ENCODE assay signal across 19 cellular contexts in genomic region chrX:10648608-10649007, GRCh38. TPM values are rescaled to one million over a fixed set of nuclear protein-coding genes. Genes with fewer than 3 reads are reported as not detected.
DNase-seq lines count a peak whose midpoint lies in the region; TF ChIP-seq lines count a peak whose summit lies in the region.
"Had no signal": no experiment of that assay in that cellular context is flagged by ENCODE, and none has a peak within 500 bp of the region (broad histone marks: within the 10 kb centered on the region; RNA-seq: fewer than 3 reads in every experiment).

No MANE protein-coding gene starts in this region.

- no peak overlapping the region for H3K4me2 ChIP-seq in mammary epithelial cell (ENCODE audit: insufficient read depth, low read depth, low read length)

- peak; percentile 19 for TF ChIP-seq EP300 in transverse colon (IDR thresholded peaks at IDR 0.05; ENCODE audit: low read depth)

- H3K4me3 Mint-ChIP-seq in MCF 10A (ENCODE audit: unreplicated experiment): no peak overlapping the region
- H3K4me3 Mint-ChIP-seq: activated B cell treated with CpG ODN at 0.5 μM for 24 hours; activated CD8-positive, alpha-beta memory T cell treated with anti-CD3 and anti-CD28 coated beads, Interleukin-2, amount 10 ng/mL, durations not matched to agents 7 days and 5 days; stimulated activated naive CD8-positive, alpha-beta T cell treated with anti-CD3 and anti-CD28 coated beads, Interleukin-15, amount 100 ng/mL, for 72 hours had no signal

- POLR2A ChIA-PET in MCF 10A (lab: Yijun Ruan, JAX): no interaction called here

- no peak overlapping the region for H3K27ac Mint-ChIP-seq in MCF 10A (ENCODE audit: low read depth, unreplicated experiment)
- H3K27ac Mint-ChIP-seq: activated B cell treated with CpG ODN at 0.5 μM for 24 hours; activated CD8-positive, alpha-beta memory T cell treated with anti-CD3 and anti-CD28 coated beads, Interleukin-2, amount 10 ng/mL, durations not matched to agents 7 days and 5 days; stimulated activated naive CD8-positive, alpha-beta T cell treated with anti-CD3 and anti-CD28 coated beads, Interleukin-15, amount 100 ng/mL, for 72 hours had no signal

- no peak overlapping the region for H2AFZ ChIP-seq in mammary epithelial cell (ENCODE audit: low read depth, low read length)

- H3K27me3 Mint-ChIP-seq in MCF 10A (ENCODE audit: insufficient read depth, unreplicated experiment): peaks cover 71% of the 10 kb centered on the region
- H3K27me3 Mint-ChIP-seq: activated B cell treated with CpG ODN at 0.5 μM for 24 hours; activated CD8-positive, alpha-beta memory T cell treated with anti-CD3 and anti-CD28 coated beads, Interleukin-2, amount 10 ng/mL, durations not matched to agents 7 days and 5 days; stimulated activated naive CD8-positive, alpha-beta T cell treated with anti-CD3 and anti-CD28 coated beads, Interleukin-15, amount 100 ng/mL, for 72 hours had no signal

- no peaks in the 10 kb centered on the region for H3K36me3 Mint-ChIP-seq in MCF 10A (ENCODE audit: insufficient read depth, unreplicated experiment)
- H3K36me3 Mint-ChIP-seq: activated CD8-positive, alpha-beta memory T cell treated with anti-CD3 and anti-CD28 coated beads, Interleukin-2, amount 10 ng/mL, durations not matched to agents 7 days and 5 days had no signal

- H3K9me3 ChIP-seq in mammary epithelial cell (replicated peaks; ENCODE audit: insufficient read depth, low read length) (peaks cover 6% of the 10 kb centered on the region), transverse colon (no peaks in the 10 kb centered on the region), WERI-Rb-1 (ENCODE audit: severe bottlenecking) (no peaks in the 10 kb centered on the region)
- H3K9me3 ChIP-seq: HAP-1, heart left ventricle, ovary had no signal

- dilution Hi-C loops in mammary epithelial cell (cut with HindIII; ENCODE audit: low sequenced_read_pairs): loop anchor here (10.0 kb wide), 1 partner anchor 454 kb away; no protein-coding TSS in a partner anchor

- TF ChIP-seq POLR2A in transverse colon (IDR thresholded peaks at IDR 0.05): no peak

- no peaks in the 10 kb centered on the region for H3K9me3 Mint-ChIP-seq in MCF 10A (ENCODE audit: unreplicated experiment)
- H3K9me3 Mint-ChIP-seq: activated B cell treated with CpG ODN at 0.5 μM for 24 hours had no signal

- CTCF ChIA-PET in MCF 10A (lab: Yijun Ruan, JAX) (interaction anchor here (1.0 to 1.9 kb wide), 2 partner anchors 12 to 458 kb away, joined by 4 to 8 read pairs; no protein-coding TSS in a partner anchor), mammary epithelial cell (lab: Charles Lee; ENCODE audit: low non-redundant PET) (no interaction called here)

- intact Hi-C loops in MCF 10A (cut with micrococcal nuclease) (no loop called here), mammary epithelial cell (cut with micrococcal nuclease) (no loop called here), transverse colon (cut with DNase I; ENCODE audit: low total_unique reads) (no loop called here)

- no peaks in the 10 kb centered on the region for H3K4me1 Mint-ChIP-seq in MCF 10A (ENCODE audit: insufficient read depth, unreplicated experiment)
- H3K4me1 Mint-ChIP-seq: activated B cell treated with CpG ODN at 0.5 μM for 24 hours; activated CD8-positive, alpha-beta memory T cell treated with anti-CD3 and anti-CD28 coated beads, Interleukin-2, amount 10 ng/mL, durations not matched to agents 7 days and 5 days; stimulated activated naive CD8-positive, alpha-beta T cell treated with anti-CD3 and anti-CD28 coated beads, Interleukin-15, amount 100 ng/mL, for 72 hours had no signal

- H3K4me1 ChIP-seq in mammary epithelial cell (ENCODE audit: insufficient read depth, low read length) (no peaks in the 10 kb centered on the region), transverse colon (no peaks in the 10 kb centered on the region)
- H3K4me1 ChIP-seq: HAP-1, heart left ventricle had no signal

- no peaks in the 10 kb centered on the region for H3K36me3 ChIP-seq in mammary epithelial cell (ENCODE audit: insufficient read depth, low read length)
- no peaks in the 10 kb centered on the region for H3K36me3 ChIP-seq in transverse colon
- no peaks in the 10 kb centered on the region for H3K36me3 ChIP-seq in WERI-Rb-1
- H3K36me3 ChIP-seq: HAP-1, heart left ventricle, ovary had no signal

- DNase-seq in MCF 10A (ENCODE audit: unreplicated experiment) (peak; percentile 33), mammary epithelial cell (no peak), NCI-H510A (lab: John Stamatoyannopoulos, UW) (peak; percentile 29), dermis microvascular lymphatic vessel endothelial cell (ENCODE audit: low read depth in 2 of 2) (peak; percentile 14 to 19), transverse colon (no peak), DMS153 (lab: John Stamatoyannopoulos, UW) (no peak), WERI-Rb-1 (no peak)
- no peak for DNase-seq in activated effector memory CD4-positive, alpha-beta T cell treated with anti-CD3 and anti-CD28 coated beads, Interleukin-2, amount 50 U/mL, for 16 hours
- DNase-seq: ACHN; activated B cell treated with CpG ODN at 0.5 μM for 24 hours; activated CD8-positive, alpha-beta memory T cell treated with anti-CD3 and anti-CD28 coated beads, Interleukin-2, amount 10 ng/mL, durations not matched to agents 7 days and 5 days; activated naive CD4-positive, alpha-beta T cell; caudate nucleus; heart left ventricle; kidney; NCI-H2081 treated with DMSO at 0.1 percent for 48 hours; ovary; stimulated activated naive CD8-positive, alpha-beta T cell treated with anti-CD3 and anti-CD28 coated beads, Interleukin-15, amount 100 ng/mL, for 72 hours had no signal

- in situ Hi-C loops in mammary epithelial cell (cut with MboI; ENCODE audit: low sequenced_read_pairs in 2 of 2): loop anchor here in 1 of 2 donors (25.0 kb wide), 1 partner anchor 461 kb away; no protein-coding TSS in a partner anchor
- in situ Hi-C loops in transverse colon (cut with MboI; ENCODE audit: low pct_ligation_motif_present in 1 of 4, low pct_unique_long_range_greater_than_20kb in 1 of 4, low sequenced_read_pairs in 3 of 4): no loop called here

- H3K4me3 ChIP-seq in mammary epithelial cell (replicated peaks in 1 of 3; ENCODE audit: insufficient read depth in 1 of 3, low read depth in 2 of 3, low read length in 3 of 3): no peak overlapping the region
- H3K4me3 ChIP-seq in transverse colon: no peak overlapping the region
- no peak overlapping the region for H3K4me3 ChIP-seq in WERI-Rb-1 (ENCODE audit: low read depth, low read length)
- H3K4me3 ChIP-seq: HAP-1, heart left ventricle, ovary had no signal

- no peaks in the 10 kb centered on the region for H4K20me1 ChIP-seq in mammary epithelial cell (ENCODE audit: insufficient read depth, low read length)

- no TSS peak for BruUV-seq in MCF 10A (replicated peaks; lab: Mats Ljungman, UMichigan)
- no TSS peak for BruUV-seq in mammary epithelial cell (replicated peaks; lab: Mats Ljungman, UMichigan)

- no peak overlapping the region for H3K9ac ChIP-seq in mammary epithelial cell (ENCODE audit: insufficient read depth, low read length)

- no peaks in the 10 kb centered on the region for H3K27me3 ChIP-seq in mammary epithelial cell (ENCODE audit: insufficient read depth, low read length)
- no peaks in the 10 kb centered on the region for H3K27me3 ChIP-seq in transverse colon
- H3K27me3 ChIP-seq in WERI-Rb-1 (ENCODE audit: insufficient read depth, low read depth, severe bottlenecking): no peaks in the 10 kb centered on the region
- H3K27me3 ChIP-seq: ovary had no signal

- no peak overlapping the region for H3K27ac ChIP-seq in mammary epithelial cell (ENCODE audit: insufficient read depth, low read depth, low read length)
- no peak overlapping the region for H3K27ac ChIP-seq in transverse colon
- no peak overlapping the region for H3K27ac ChIP-seq in WERI-Rb-1
- H3K27ac ChIP-seq: heart left ventricle, ovary had no signal

- no peaks in the 10 kb centered on the region for H3K79me2 ChIP-seq in mammary epithelial cell (ENCODE audit: insufficient read depth, low read length)

- 40% methylated on average over 3 of the region's 3 CpGs for WGBS in mammary epithelial cell (ENCODE audit: low coverage, missing lambda C conversion rate)
- 33 to 60% methylated on average over 3 of the region's 3 CpGs for WGBS in transverse colon (ENCODE audit: low coverage in 1 of 2), 2 donors

- TF ChIP-seq CTCF in MCF 10A (IDR thresholded peaks at IDR 0.05; ENCODE audit: unreplicated experiment) (no peak), mammary epithelial cell (conservative IDR thresholded peaks at IDR 0.05 in 1 of 2, IDR thresholded peaks at IDR 0.05 in 1 of 2; ENCODE audit: extremely low read depth in 1 of 2, insufficient read depth in 1 of 2, low read depth in 1 of 2, low read length in 2 of 2) (no peak), transverse colon (IDR thresholded peaks at IDR 0.05) (no peak), WERI-Rb-1 (IDR thresholded peaks at IDR 0.05; ENCODE audit: low read depth, low read length) (no peak)

RNA-seq across cellular contexts. Expression of gene MID1, which starts 28.2 kb away (rescaled TPM):
- total RNA-seq in MCF 10A (2022) (9.7 and 10.0 TPM in 2 replicates), mammary epithelial cell (10 to 100 TPM; 19.5 to 26.5 TPM), dermis microvascular lymphatic vessel endothelial cell (25.9 and 50.3 TPM in 2 replicates), transverse colon (10 to 100 TPM; 27.0 to 85.2 (median 37.7) TPM)
- polyA plus RNA-seq in mammary epithelial cell: 15.9 TPM
- 26.2 TPM for polyA minus RNA-seq in mammary epithelial cell

Comparison
In these comparisons a context has a peak if more than half of its experiments do, and no peak if none do; other contexts are left out.
1. DNase-seq: peak in MCF 10A (single experiment), NCI-H510A (single experiment) and dermis microvascular lymphatic vessel endothelial cell (2 of 2); none in mammary epithelial cell (single experiment), transverse colon (single experiment), activated effector memory CD4-positive, alpha-beta T cell treated with anti-CD3 and anti-CD28 coated beads, Interleukin-2, amount 50 U/mL, for 16 hours (single experiment), DMS153 (single experiment) and WERI-Rb-1 (single experiment).